Comparison of ENCODE assay signal across 8 cellular contexts in genomic region chr1:210250998-210251679, GRCh38. TPM values are rescaled to one million over a fixed set of nuclear protein-coding genes. Genes with fewer than 3 reads are reported as not detected.
DNase-seq lines count a peak whose midpoint lies in the region; ATAC-seq and TF ChIP-seq lines count a peak whose summit lies in the region.

No MANE protein-coding gene starts in this region.

- H3K9me3 ChIP-seq in lower lobe of right lung (no peaks in the 10 kb centered on the region), subcutaneous abdominal adipose tissue (ENCODE audit: control insufficient read depth in 5 of 5, low read length in 5 of 5) (no peaks in the 10 kb centered on the region)

- intact Hi-C loops in dorsolateral prefrontal cortex (cut with DNase I), result loop anchor here (1.0 to 2.0 kb wide), 2 partner anchors 16 to 18 kb away; no protein-coding TSS in a partner anchor
- intact Hi-C loops in lower lobe of right lung (cut with DNase I), result no loop called here

- H3K4me1 ChIP-seq in lower lobe of right lung, result peaks cover 27% of the 10 kb centered on the region
- H3K4me1 ChIP-seq in subcutaneous abdominal adipose tissue (ENCODE audit: control insufficient read depth in 5 of 5, insufficient read depth in 5 of 5, low read length in 5 of 5), result peaks cover 1 to 27% (median 24%) of the 10 kb centered on the region in 5 donors

- peak overlapping the region in 2 of 5 donors; percentile 20 to 41 for H3K9ac ChIP-seq in subcutaneous abdominal adipose tissue (ENCODE audit: low read length in 5 of 5)

- no peaks in the 10 kb centered on the region for H3K36me3 ChIP-seq in lower lobe of right lung
- no peaks in the 10 kb centered on the region for H3K36me3 ChIP-seq in subcutaneous abdominal adipose tissue (ENCODE audit: control insufficient read depth in 5 of 5, insufficient read depth in 5 of 5, low read length in 5 of 5)

- ATAC-seq in lower lobe of right lung, result peak; percentile 62 to 64

- H3K27ac ChIP-seq in dorsolateral prefrontal cortex (peak overlapping the region; percentile 66 to 95 (median 88)), lower lobe of right lung (peak overlapping the region; percentile 24), subcutaneous abdominal adipose tissue (ENCODE audit: low read depth, low read length) (no peak overlapping the region)

- H3K27me3 ChIP-seq in dorsolateral prefrontal cortex, result no peaks in the 10 kb centered on the region
- H3K27me3 ChIP-seq in lower lobe of right lung (ENCODE audit: low read depth), result peaks cover 20% of the 10 kb centered on the region
- H3K27me3 ChIP-seq in subcutaneous abdominal adipose tissue (ENCODE audit: control insufficient read depth in 5 of 5, insufficient read depth in 4 of 5, low read length in 5 of 5), result peaks cover 0 to 14% (median 5%) of the 10 kb centered on the region in 5 donors

- peak overlapping the region; percentile 11; the same call in 1 of the 2 replicates for H3K4me3 ChIP-seq in Jurkat, Clone E6-1 (ENCODE audit: low read length)
- H3K4me3 ChIP-seq in dorsolateral prefrontal cortex (peak overlapping the region; percentile 36 to 77 (median 65)), lower lobe of right lung (peak overlapping the region; percentile 58), subcutaneous abdominal adipose tissue (ENCODE audit: low read depth in 1 of 5, low read length in 5 of 5) (peak overlapping the region; percentile 48 to 67 (median 56))

- TF ChIP-seq CTCF in dorsolateral prefrontal cortex (IDR thresholded peaks at IDR 0.05 in 54 of 56, conservative IDR thresholded peaks at IDR 0.05 in 2 of 56; ENCODE audit: low read depth in 1 of 56, partially characterized antibody in 56 of 56), result peak in 17 of 56 donors; percentile 6 to 39 (median 22)
- no peak for TF ChIP-seq CTCF in lower lobe of right lung (IDR thresholded peaks at IDR 0.05)

- DNase-seq in DMS153 treated with DMSO at 0.1 percent for 48 hours (lab: John Stamatoyannopoulos, UW; ENCODE audit: unreplicated experiment) (peak; percentile 97), RPMI8226 (peak; percentile 24), dorsolateral prefrontal cortex (peak; percentile 55 to 89 (median 82)), lower lobe of right lung (peak; percentile 62), GDM1 (lab: John Stamatoyannopoulos, UW) (no peak), activated gamma-delta T cell (lab: John Stamatoyannopoulos, UW) (no peak)
- peak; percentile 73 for DNase-seq in Jurkat, Clone E6-1 (ENCODE audit: low read depth, low spot score)

RNA-seq across cellular contexts. Expression of gene SERTAD4, which starts 18.5 kb away (rescaled TPM):
- polyA plus RNA-seq in Jurkat, Clone E6-1 (2012; ENCODE audit: insufficient read depth, insufficient read length), result not detected
- total RNA-seq in dorsolateral prefrontal cortex, result 10 to 100 TPM in 23 of 120 experiments, 1 to 10 TPM in 97; 2.2 to 13.5 (median 7.3) TPM
- total RNA-seq in lower lobe of right lung, result 4.3 TPM

Comparison
In these comparisons a context has a peak if more than half of its experiments do, and no peak if none do; other contexts are left out.
1. DNase-seq: peak in DMS153 treated with DMSO at 0.1 percent for 48 hours (single experiment), Jurkat, Clone E6-1 (single experiment), RPMI8226 (single experiment), dorsolateral prefrontal cortex (10 of 10) and lower lobe of right lung (single experiment); none in GDM1 (single experiment) and activated gamma-delta T cell (single experiment).
2. H3K4me3 ChIP-seq: peak in every context shown above with its lines; median percentile 65 in dorsolateral prefrontal cortex; 58 in lower lobe of right lung; 56 in subcutaneous abdominal adipose tissue; 11 in Jurkat, Clone E6-1.